ENCODE assay signal across 20 cellular contexts in genomic region chr20:58696411-58696961, GRCh38. TPM values are rescaled to one million over a fixed set of nuclear protein-coding genes. Genes with fewer than 3 reads are reported as not detected.
DNase-seq lines count a peak whose midpoint lies in the region; ATAC-seq and TF ChIP-seq lines count a peak whose summit lies in the region.
"Had no signal": no experiment of that assay in that cellular context is flagged by ENCODE, and none has a peak within 500 bp of the region (broad histone marks: within the 10 kb centered on the region; RNA-seq: fewer than 3 reads in every experiment).

No MANE protein-coding gene starts in this region.

- no peaks in the 10 kb centered on the region for H4K20me1 ChIP-seq in H9 (ENCODE audit: control insufficient read depth, insufficient read depth, insufficient read length)

- no peak overlapping the region for H4K91ac ChIP-seq in H9 (ENCODE audit: insufficient read length, low read depth, low read length)

- peaks cover 16% of the 10 kb centered on the region for H3K4me1 Mint-ChIP-seq in activated naive CD4-positive, alpha-beta T cell treated with anti-CD3 and anti-CD28 coated beads, Interleukin-2, amount 10 ng/mL, durations not matched to agents 7 days and 5 days
- H3K4me1 Mint-ChIP-seq in H9, result peaks cover 14 to 20% of the 10 kb centered on the region in 2 experiments
- H3K4me1 Mint-ChIP-seq in activated T-cell treated with anti-CD3 and anti-CD28 coated beads, Interleukin-2, amount 50 U/mL, for 72 hours (ENCODE audit: low read depth), result peaks cover 19% of the 10 kb centered on the region

- no peak overlapping the region for H3K4me3 Mint-ChIP-seq in activated naive CD4-positive, alpha-beta T cell treated with anti-CD3 and anti-CD28 coated beads, Interleukin-2, amount 10 ng/mL, durations not matched to agents 7 days and 5 days
- no peak overlapping the region for H3K4me3 Mint-ChIP-seq in H9
- no peak overlapping the region for H3K4me3 Mint-ChIP-seq in activated T-cell treated with anti-CD3 and anti-CD28 coated beads, Interleukin-2, amount 50 U/mL, for 72 hours
- H3K4me3 Mint-ChIP-seq: CD8-positive, alpha-beta T cell had no signal

- DNase-seq in activated naive CD4-positive, alpha-beta T cell treated with anti-CD3 and anti-CD28 coated beads, Interleukin-2, amount 10 ng/mL, durations not matched to agents 7 days and 5 days, result peak; percentile 0
- no peak for DNase-seq in activated naive CD4-positive, alpha-beta T cell (lab: John Stamatoyannopoulos, UW)
- DNase-seq in H9 (peak; percentile 21), islet precursor cell (peak; percentile 27), upper lobe of right lung (peak; percentile 58), NCI-H446 treated with DMSO at 0.1 percent for 48 hours (lab: John Stamatoyannopoulos, UW) (no peak), NOMO-1 treated with DMSO at 0.1 percent for 48 hours (lab: John Stamatoyannopoulos, UW; ENCODE audit: unreplicated experiment) (no peak)
- no peak for DNase-seq in activated T-cell treated with anti-CD3 and anti-CD28 coated beads, Interleukin-2, amount 50 U/mL, for 72 hours
- DNase-seq: BE2C; Calu3; EL; GM23248; NCI-H1092 treated with DMSO at 0.1 percent for 48 hours; NCI-H146; NCI-H2029 treated with DMSO at 0.1 percent for 48 hours; NK-92 treated with Interleukin-12 subunit alpha and Interleukin-12 subunit beta, amount 100 ng/mL, for 24 hours; SIG-M5 had no signal

- H3K4me1 ChIP-seq in H9 (ENCODE audit: insufficient read depth, low read length) (peaks cover 2% of the 10 kb centered on the region; the same call in 1 of the 2 replicates), upper lobe of right lung (peaks cover 18% of the 10 kb centered on the region)
- H3K4me1 ChIP-seq: BE2C had no signal

- H2BK120ac ChIP-seq in H9 (ENCODE audit: low read depth, low read length, poor library complexity, severe bottlenecking), result no peak overlapping the region

- H3K9me3 ChIP-seq in H9 (ENCODE audit: control insufficient read depth, low read depth, low read length) (no peaks in the 10 kb centered on the region), upper lobe of right lung (no peaks in the 10 kb centered on the region)
- H3K9me3 ChIP-seq: BE2C had no signal

- H3T11ph ChIP-seq in H9 (ENCODE audit: low read length), result no peak overlapping the region

- H3K27ac ChIP-seq in H9 (ENCODE audit: insufficient read length, low read depth, low read length) (no peak overlapping the region), upper lobe of right lung (no peak overlapping the region)
- H3K27ac ChIP-seq: GM23248 had no signal

- no peak overlapping the region for H2BK5ac ChIP-seq in H9 (ENCODE audit: insufficient read length, low read length)

- WGBS in H9 (ENCODE audit: extremely low coverage, insufficient read length, low lambda C conversion rate), result no CpG with 5 or more reads among the region's 10 CpGs

- H3K9ac ChIP-seq in H9 (ENCODE audit: extremely low read depth, insufficient read length, low read length), result no peak overlapping the region
- H3K9ac ChIP-seq: GM23248 had no signal

- no peak overlapping the region for H2AFZ ChIP-seq in H9 (ENCODE audit: low read length)
- H2AFZ ChIP-seq: GM23248 had no signal

- H3K27ac Mint-ChIP-seq in activated naive CD4-positive, alpha-beta T cell treated with anti-CD3 and anti-CD28 coated beads, Interleukin-2, amount 10 ng/mL, durations not matched to agents 7 days and 5 days, result no peak overlapping the region
- no peak overlapping the region; a peak in 1 of 7 replicates for H3K27ac Mint-ChIP-seq in H9
- H3K27ac Mint-ChIP-seq in activated T-cell treated with anti-CD3 and anti-CD28 coated beads, Interleukin-2, amount 50 U/mL, for 72 hours, result no peak overlapping the region
- H3K27ac Mint-ChIP-seq: CD8-positive, alpha-beta T cell had no signal

- peaks cover 45% of the 10 kb centered on the region for H3K36me3 ChIP-seq in upper lobe of right lung
- H3K36me3 ChIP-seq: BE2C had no signal

- peaks cover 2% of the 10 kb centered on the region; the same call in 1 of the 2 replicates for H3K79me2 ChIP-seq in H9 (ENCODE audit: insufficient read depth, low read length)

- H3K56ac ChIP-seq in H9 (ENCODE audit: insufficient read length, low read depth, low read length), result no peak overlapping the region

- H3K9me3 Mint-ChIP-seq in activated naive CD4-positive, alpha-beta T cell treated with anti-CD3 and anti-CD28 coated beads, Interleukin-2, amount 10 ng/mL, durations not matched to agents 7 days and 5 days, result no peaks in the 10 kb centered on the region
- no peaks in the 10 kb centered on the region for H3K9me3 Mint-ChIP-seq in H9
- no peaks in the 10 kb centered on the region for H3K9me3 Mint-ChIP-seq in activated T-cell treated with anti-CD3 and anti-CD28 coated beads, Interleukin-2, amount 50 U/mL, for 72 hours
- H3K9me3 Mint-ChIP-seq: CD8-positive, alpha-beta T cell had no signal

- H3K4me2 ChIP-seq in H9 (ENCODE audit: insufficient read depth, insufficient read length, low read length), result no peak overlapping the region

- intact Hi-C loops in upper lobe of right lung (cut with DNase I), result no loop called here

- no peak overlapping the region for H2BK20ac ChIP-seq in H9 (ENCODE audit: low read depth, low read length, poor library complexity, severe bottlenecking)

- CTCF ChIA-PET in activated naive CD4-positive, alpha-beta T cell treated with anti-CD3 and anti-CD28 coated beads, Interleukin-2, amount 10 ng/mL, durations not matched to agents 7 days and 5 days (lab: Charles Lee), result interaction anchor here (0.6 kb wide), 1 partner anchor 51 kb away, joined by 3 read pairs; no protein-coding TSS in a partner anchor

- H3K27me3 ChIP-seq in H9 (ENCODE audit: insufficient read depth, low read length), result no peaks in the 10 kb centered on the region
- H3K27me3 ChIP-seq in upper lobe of right lung, result no peaks in the 10 kb centered on the region
- H3K27me3 ChIP-seq: BE2C had no signal

- H2BK15ac ChIP-seq in H9 (ENCODE audit: low read depth, low read length), result no peak overlapping the region

- no peak overlapping the region for H4K8ac ChIP-seq in H9 (replicated peaks; ENCODE audit: insufficient read length, low read depth, low read length)

- no peaks in the 10 kb centered on the region for H3K79me1 ChIP-seq in H9 (ENCODE audit: insufficient read depth, low read depth, low read length, poor library complexity, severe bottlenecking)

- H3K36me3 Mint-ChIP-seq in activated naive CD4-positive, alpha-beta T cell treated with anti-CD3 and anti-CD28 coated beads, Interleukin-2, amount 10 ng/mL, durations not matched to agents 7 days and 5 days, result peaks cover 9% of the 10 kb centered on the region
- peaks cover 5 to 27% (median 12%) of the 10 kb centered on the region in 3 experiments; a peak in 6 of 7 replicates for H3K36me3 Mint-ChIP-seq in H9 (ENCODE audit: insufficient read depth in 1 of 3, low read depth in 3 of 3)
- peaks cover 0 to 2% of the 10 kb centered on the region in 2 donors for H3K36me3 Mint-ChIP-seq in activated T-cell treated with anti-CD3 and anti-CD28 coated beads, Interleukin-2, amount 50 U/mL, for 72 hours (ENCODE audit: insufficient read depth in 2 of 2)

- no peaks in the 10 kb centered on the region for H3K27me3 Mint-ChIP-seq in activated naive CD4-positive, alpha-beta T cell treated with anti-CD3 and anti-CD28 coated beads, Interleukin-2, amount 10 ng/mL, durations not matched to agents 7 days and 5 days
- H3K27me3 Mint-ChIP-seq in H9 (ENCODE audit: low read depth), result no peaks in the 10 kb centered on the region
- no peaks in the 10 kb centered on the region for H3K27me3 Mint-ChIP-seq in activated T-cell treated with anti-CD3 and anti-CD28 coated beads, Interleukin-2, amount 50 U/mL, for 72 hours (ENCODE audit: low read depth)

- no peak for ATAC-seq in upper lobe of right lung
- ATAC-seq in activated T-cell treated with anti-CD3 and anti-CD28 coated beads, Interleukin-2, amount 50 U/mL, for 72 hours (replicated peaks in 1 of 2), result no peak
- ATAC-seq: CD8-positive, alpha-beta T cell; GM12878 had no signal

- H2AK5ac ChIP-seq in H9 (ENCODE audit: insufficient read length, low read length), result no peak overlapping the region

- H3K23ac ChIP-seq in H9 (ENCODE audit: insufficient read length, low read depth, low read length), result no peak overlapping the region

- no peak overlapping the region for H3K4ac ChIP-seq in H9 (ENCODE audit: low read depth, low read length)

- no peak overlapping the region for H3K18ac ChIP-seq in H9 (ENCODE audit: insufficient read length, low read depth, low read length)

- H4K5ac ChIP-seq in H9 (ENCODE audit: insufficient read length, low read depth, low read length), result no peak overlapping the region

- H3K4me3 ChIP-seq in upper lobe of right lung, result no peak overlapping the region
- H3K4me3 ChIP-seq: GM12878, GM23248, K562 had no signal

- no peaks in the 10 kb centered on the region for H3K23me2 ChIP-seq in H9 (ENCODE audit: insufficient read length, low read depth, low read length, poor library complexity, severe bottlenecking)

- TF ChIP-seq CTCF in H9 (conservative IDR thresholded peaks at IDR 0.05), result no peak
- TF ChIP-seq CTCF in upper lobe of right lung (IDR thresholded peaks at IDR 0.05), result no peak

- H3K14ac ChIP-seq in H9 (ENCODE audit: insufficient read depth, low read length), result no peak overlapping the region

- H2BK12ac ChIP-seq in H9 (ENCODE audit: insufficient read length, low read depth, low read length), result no peak overlapping the region

RNA-seq across cellular contexts. Expression of gene NPEPL1, which starts 3.9 kb away (rescaled TPM):
- total RNA-seq in H9 (2021), result 31.1 TPM in 2 replicates
- total RNA-seq in upper lobe of right lung, result 41.6 TPM
- 10 to 100 TPM; 25.7 to 29.0 TPM for total RNA-seq in activated T-cell treated with anti-CD3 and anti-CD28 coated beads, Interleukin-2, amount 50 U/mL, for 72 hours

RNA-seq across cellular contexts. Expression of gene STX16, which starts 45.4 kb away (rescaled TPM):
- total RNA-seq in H9 (2021) (81.4 and 87.8 TPM in 2 replicates), upper lobe of right lung (57.0 TPM)
- 100 to 1,000 TPM; 153 to 154 TPM for total RNA-seq in activated T-cell treated with anti-CD3 and anti-CD28 coated beads, Interleukin-2, amount 50 U/mL, for 72 hours

Comparison
In these comparisons a context has a peak if more than half of its experiments do, and no peak if none do; other contexts are left out.
1. DNase-seq: peak in activated naive CD4-positive, alpha-beta T cell treated with anti-CD3 and anti-CD28 coated beads, Interleukin-2, amount 10 ng/mL, durations not matched to agents 7 days and 5 days (single experiment), H9 (single experiment), islet precursor cell (single experiment) and upper lobe of right lung (single experiment); none in activated naive CD4-positive, alpha-beta T cell (0 of 4), NCI-H446 treated with DMSO at 0.1 percent for 48 hours (single experiment), activated T-cell treated with anti-CD3 and anti-CD28 coated beads, Interleukin-2, amount 50 U/mL, for 72 hours (0 of 2) and NOMO-1 treated with DMSO at 0.1 percent for 48 hours (single experiment).